In the genomic region with DNA sequence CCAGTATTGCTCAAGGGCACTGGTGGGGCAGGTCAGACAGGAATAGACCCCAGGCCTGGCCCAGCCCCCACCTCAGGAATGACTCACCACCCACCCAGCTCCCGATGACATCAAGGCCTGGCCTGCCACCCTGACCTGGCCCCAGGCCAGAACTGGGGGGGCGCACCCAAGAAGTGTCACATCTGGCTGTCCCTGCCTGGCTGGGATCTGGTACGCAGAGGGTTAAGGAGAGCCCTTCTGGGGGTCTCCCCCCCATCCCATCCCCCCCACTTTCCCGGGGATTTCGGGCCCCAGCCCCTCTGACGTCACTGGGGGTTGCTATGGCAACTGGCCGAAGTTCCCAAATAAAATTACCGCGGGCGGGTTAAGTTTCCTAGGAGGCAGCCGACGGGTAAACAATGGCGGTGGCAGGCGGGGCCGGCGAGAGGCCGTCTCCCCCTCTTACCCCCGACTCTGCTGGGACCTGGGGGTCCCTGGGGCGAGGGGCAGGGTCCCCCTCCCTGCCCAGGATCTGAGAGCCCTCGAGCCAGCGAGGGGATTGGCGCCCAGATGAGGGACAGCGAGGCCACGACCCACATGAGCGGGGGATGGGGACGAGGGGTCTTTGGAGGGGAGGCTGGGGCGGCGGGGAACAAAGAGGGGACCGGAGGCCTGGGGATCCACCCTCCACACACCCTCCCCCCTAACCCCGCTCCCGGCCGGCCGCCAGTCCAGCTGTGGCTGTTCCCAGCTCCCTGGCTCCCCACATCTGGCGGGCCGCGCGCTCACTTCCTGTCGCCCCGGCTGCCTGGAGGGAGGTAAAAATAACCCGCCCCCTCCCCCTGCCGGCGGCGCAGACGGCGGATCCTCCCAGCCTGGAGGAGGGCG, we compare ENCODE assay signal across 8 cellular contexts. TPM values are rescaled to one million over a fixed set of nuclear protein-coding genes. Genes with fewer than 3 reads are reported as not detected.
DNase-seq lines count a peak whose midpoint lies in the region; ATAC-seq and TF ChIP-seq lines count a peak whose summit lies in the region.

No MANE protein-coding gene starts in this region.

- H3K27ac ChIP-seq in C4-2B: peak overlapping the region; percentile 55
- H3K27ac ChIP-seq in OCI-LY1 (ENCODE audit: low read depth, low read length, poor library complexity, severe bottlenecking): no peak overlapping the region
- peak overlapping the region; percentile 100 for H3K27ac ChIP-seq in muscle layer of colon (ENCODE audit: low read depth, low read length)

- no peak overlapping the region; the same call in 1 of the 2 replicates for H3K9ac ChIP-seq in OCI-LY1 (ENCODE audit: low read length)
- H3K9ac ChIP-seq in muscle layer of colon (ENCODE audit: low read length): peak overlapping the region; percentile 75

- no peaks in the 10 kb centered on the region for H3K79me2 ChIP-seq in OCI-LY1 (ENCODE audit: insufficient read depth, low read length)

- H3K9me2 ChIP-seq in OCI-LY1 (ENCODE audit: low read depth, low read length): no peaks in the 10 kb centered on the region

- H3K36me3 ChIP-seq in OCI-LY1 (ENCODE audit: insufficient read depth, low read length) (no peaks in the 10 kb centered on the region), muscle layer of colon (ENCODE audit: insufficient read depth, low read length) (no peaks in the 10 kb centered on the region)

- H3K4me1 ChIP-seq in OCI-LY1 (ENCODE audit: insufficient read depth, low read length, severe bottlenecking) (peaks cover 30% of the 10 kb centered on the region), muscle layer of colon (ENCODE audit: insufficient read depth, low read length) (peaks cover 60% of the 10 kb centered on the region)

- ATAC-seq in GM19397 (IDR thresholded peaks at IDR 0.05; ENCODE audit: unreplicated experiment): peak; percentile 25

- H2AFZ ChIP-seq in OCI-LY1 (ENCODE audit: low read length): no peak overlapping the region

- H3F3A ChIP-seq in OCI-LY1 (ENCODE audit: insufficient read depth, low read length): no peaks in the 10 kb centered on the region

- TF ChIP-seq CTCF in C4-2B (conservative IDR thresholded peaks at IDR 0.05) (no peak), OCI-LY1 (IDR thresholded peaks at IDR 0.05; ENCODE audit: low read length) (no peak)

- 0 out of 2 replicates have a peak, but pooled peaks cover 3% of the 10 kb centered on the region for H3K27me3 ChIP-seq in OCI-LY1 (ENCODE audit: insufficient read depth, low read length)
- H3K27me3 ChIP-seq in muscle layer of colon (ENCODE audit: control insufficient read depth in 1 of 2, insufficient read depth in 2 of 2, low read length in 2 of 2): no peaks in the 10 kb centered on the region

- H3K4me3 ChIP-seq in OCI-LY1 (ENCODE audit: low read depth, low read length, poor library complexity, severe bottlenecking): peak overlapping the region; percentile 34
- H3K4me3 ChIP-seq in muscle layer of colon (ENCODE audit: low read depth in 1 of 2, low read length in 2 of 2): peak overlapping the region; percentile 49 to 61

- H3K4me2 ChIP-seq in OCI-LY1 (ENCODE audit: low read length): peak overlapping the region; percentile 51

- peak; percentile 93 for DNase-seq in HT1080 (ENCODE audit: low read depth)
- peak; percentile 84 for DNase-seq in activated T-cell treated with anti-CD3 and anti-CD28 coated beads for 48 hours (ENCODE audit: low read depth)
- peak; percentile 92 to 96 for DNase-seq in erythroblast (lab: John Stamatoyannopoulos, UW)
- DNase-seq in stimulated activated CD8-positive, alpha-beta memory T cell treated with anti-CD3 and anti-CD28 coated beads, Interleukin-4, amount 100 ng/mL, for 48 hours: peak; percentile 92

- H4K20me1 ChIP-seq in OCI-LY1 (ENCODE audit: insufficient read depth, low read length): no peaks in the 10 kb centered on the region

- peak; percentile 67 for TF ChIP-seq POLR2A in erythroblast (IDR thresholded peaks at IDR 0.05; ENCODE audit: low read length)

- H3K9me3 ChIP-seq in OCI-LY1 (ENCODE audit: low read length) (no peaks in the 10 kb centered on the region), muscle layer of colon (ENCODE audit: low read length) (no peaks in the 10 kb centered on the region)

RNA-seq across cellular contexts. Expression of gene NANOS3, which starts 29.7 kb away (rescaled TPM):
- not detected in 2 replicates for total RNA-seq in HT1080 (2014; rRNA removed; shearing (Covaris generic))
- polyA plus RNA-seq in HT1080 (2015; cell fraction: cytosol; rRNA removed): not detected in 2 replicates
- polyA plus RNA-seq in HT1080 (2015; cell fraction: nucleus; rRNA removed): not detected in 2 replicates

RNA-seq across cellular contexts. Expression of gene ZSWIM4, which starts 52.0 kb away (rescaled TPM):
- total RNA-seq in HT1080 (2014; rRNA removed; shearing (Covaris generic)): 1.8 and 2.7 TPM in 2 replicates
- 8.2 and 9.2 TPM in 2 replicates for polyA plus RNA-seq in HT1080 (2015; cell fraction: cytosol; rRNA removed)
- polyA plus RNA-seq in HT1080 (2015; cell fraction: nucleus; rRNA removed): 11.2 and 13.4 TPM in 2 replicates

RNA-seq across cellular contexts. Expression of gene BRME1, which starts 58.7 kb away (rescaled TPM):
- total RNA-seq in HT1080 (2014; rRNA removed; shearing (Covaris generic)): 2.0 and 3.3 TPM in 2 replicates
- polyA plus RNA-seq in HT1080 (2015; cell fraction: cytosol; rRNA removed): 0.55 and 0.97 TPM in 2 replicates
- 3.6 and 4.1 TPM in 2 replicates for polyA plus RNA-seq in HT1080 (2015; cell fraction: nucleus; rRNA removed)

RNA-seq across cellular contexts. Expression of gene CC2D1A, which starts 58.7 kb away (rescaled TPM):
- 16.8 and 19.7 TPM in 2 replicates for total RNA-seq in HT1080 (2014; rRNA removed; shearing (Covaris generic))
- polyA plus RNA-seq in HT1080 (2015; cell fraction: cytosol; rRNA removed): 15.0 and 15.7 TPM in 2 replicates
- polyA plus RNA-seq in HT1080 (2015; cell fraction: nucleus; rRNA removed): 45.3 and 50.4 TPM in 2 replicates
